ENCODE assay signal across 10 cellular contexts in genomic region chr5:134438268-134438622, GRCh38. TPM values are rescaled to one million over a fixed set of nuclear protein-coding genes. Genes with fewer than 3 reads are reported as not detected.
DNase-seq lines count a peak whose midpoint lies in the region; ATAC-seq, FAIRE-seq and TF ChIP-seq lines count a peak whose summit lies in the region.
"Had no signal": no experiment of that assay in that cellular context is flagged by ENCODE, and none has a peak within 500 bp of the region (broad histone marks: within the 10 kb centered on the region; RNA-seq: fewer than 3 reads in every experiment).

No MANE protein-coding gene starts in this region.

- H3K27me3 ChIP-seq in H1 (replicated peaks in 1 of 4; ENCODE audit: control insufficient read depth in 3 of 4, extremely low read depth in 1 of 4, insufficient read depth in 3 of 4, low read length in 3 of 4): no peaks in the 10 kb centered on the region
- H3K27me3 ChIP-seq: dorsolateral prefrontal cortex had no signal

- no peak overlapping the region for H4K8ac ChIP-seq in H1 (ENCODE audit: extremely low read depth, insufficient read depth, low read length)

- no peaks in the 10 kb centered on the region for H3K9me3 ChIP-seq in H1 (ENCODE audit: insufficient read depth in 2 of 2, low read depth in 1 of 2, low read length in 1 of 2)

- peaks cover 8 to 21% (median 13%) of the 10 kb centered on the region in 4 donors for H3K4me1 Mint-ChIP-seq in naive thymus-derived CD8-positive, alpha-beta T cell
- peaks cover 20% of the 10 kb centered on the region for H3K4me1 Mint-ChIP-seq in activated CD8-positive, alpha-beta T cell treated with anti-CD3 and anti-CD28 coated beads for 36 hours (ENCODE audit: low read depth)

- no peaks in the 10 kb centered on the region for H3K36me3 Mint-ChIP-seq in naive thymus-derived CD8-positive, alpha-beta T cell
- no peaks in the 10 kb centered on the region for H3K36me3 Mint-ChIP-seq in activated CD8-positive, alpha-beta T cell treated with anti-CD3 and anti-CD28 coated beads for 36 hours (ENCODE audit: low read depth)
- H3K36me3 Mint-ChIP-seq: mesothelial cell of epicardium had no signal

- H4K20me1 ChIP-seq in H1 (replicated peaks in 1 of 2; ENCODE audit: control insufficient read depth in 1 of 2, insufficient read depth in 2 of 2, low read length in 2 of 2): peaks cover 0 to 2% of the 10 kb centered on the region in 2 experiments

- H2AK5ac ChIP-seq in H1 (ENCODE audit: low read depth, low read length): peak overlapping the region; percentile 47; the same call in 1 of the 2 replicates

- intact Hi-C loops in activated CD8-positive, alpha-beta T cell treated with anti-CD3 and anti-CD28 coated beads for 36 hours (cut with micrococcal nuclease): no loop called here

- no peaks in the 10 kb centered on the region for H3K23me2 ChIP-seq in H1 (ENCODE audit: low read depth, low read length)

- no peak overlapping the region for H3K56ac ChIP-seq in H1 (replicated peaks; ENCODE audit: insufficient read length, low read depth, low read length)

- H3K4me3 ChIP-seq in H1 (ENCODE audit: extremely low read depth in 1 of 4, insufficient read depth in 2 of 4, low read depth in 3 of 4, low read length in 4 of 4): no peak overlapping the region
- H3K4me3 ChIP-seq: dorsolateral prefrontal cortex had no signal

- no peaks in the 10 kb centered on the region for H3K9me3 Mint-ChIP-seq in naive thymus-derived CD8-positive, alpha-beta T cell
- H3K9me3 Mint-ChIP-seq in activated CD8-positive, alpha-beta T cell treated with anti-CD3 and anti-CD28 coated beads for 36 hours: no peaks in the 10 kb centered on the region
- H3K9me3 Mint-ChIP-seq: mesothelial cell of epicardium had no signal

- no peaks in the 10 kb centered on the region; the same call in 1 of the 2 replicates for H3K79me1 ChIP-seq in H1 (ENCODE audit: low read depth, low read length)

- no peak for FAIRE-seq in H1 (lab: Jason Lieb, UNC)
- no peak for FAIRE-seq in D721Med (lab: Jason Lieb, UNC)

- H3K4me1 ChIP-seq in H1 (replicated peaks in 1 of 4; ENCODE audit: control insufficient read depth in 3 of 4, insufficient read depth in 4 of 4, low read length in 3 of 4): peaks cover 0 to 7% (median 4%) of the 10 kb centered on the region in 4 experiments; a peak in 2 of 7 replicates

- H3K18ac ChIP-seq in H1 (ENCODE audit: extremely low read depth, low read length): no peak overlapping the region

- CTCF ChIA-PET in H1 (lab: Charles Lee; ENCODE audit: partially characterized antibody): interaction anchor here (1.0 to 3.8 kb wide), 7 partner anchors 10 to 149 kb away, joined by 3 to 17 read pairs (median 4); partner anchors contain the start of gene CDKN2AIPNL
- CTCF ChIA-PET in activated CD8-positive, alpha-beta T cell treated with anti-CD3 and anti-CD28 coated beads for 36 hours (lab: Charles Lee): interaction anchor here (1.0 kb wide), 1 partner anchor 149 kb away, joined by 4 read pairs; no protein-coding TSS in a partner anchor

- H2BK5ac ChIP-seq in H1 (ENCODE audit: low read depth, low read length): peak overlapping the region; percentile 40; the same call in 1 of the 2 replicates

- H3K23ac ChIP-seq in H1 (ENCODE audit: insufficient read length): no peak overlapping the region

- no peak overlapping the region; a peak in 1 of 7 replicates for H3K9ac ChIP-seq in H1 (replicated peaks in 1 of 4; ENCODE audit: extremely low read depth in 1 of 4, low read depth in 3 of 4, low read length in 3 of 4)

- peak overlapping the region in 6 of 10 donors; percentile 5 to 81 (median 66) for H3K27ac Mint-ChIP-seq in naive thymus-derived CD8-positive, alpha-beta T cell
- H3K27ac Mint-ChIP-seq in activated CD8-positive, alpha-beta T cell treated with anti-CD3 and anti-CD28 coated beads for 36 hours: no peak overlapping the region

- no peak overlapping the region for H2BK15ac ChIP-seq in H1 (ENCODE audit: low read length)

- H2BK120ac ChIP-seq in H1 (replicated peaks; ENCODE audit: low read depth, low read length): no peak overlapping the region

- peaks cover 0 to 5% (median 2%) of the 10 kb centered on the region in 5 donors for H3K27me3 Mint-ChIP-seq in naive thymus-derived CD8-positive, alpha-beta T cell
- no peaks in the 10 kb centered on the region for H3K27me3 Mint-ChIP-seq in activated CD8-positive, alpha-beta T cell treated with anti-CD3 and anti-CD28 coated beads for 36 hours

- no peak overlapping the region for H3K27ac ChIP-seq in H1 (ENCODE audit: low read depth, low read length)

- POLR2A ChIA-PET in H1 (lab: Charles Lee; ENCODE audit: partially characterized antibody): interaction anchor here (0.8 to 4.7 kb wide), 9 partner anchors 9 to 87 kb away, joined by 3 to 19 read pairs (median 5); partner anchors contain the start of gene JADE2
- POLR2A ChIA-PET in naive thymus-derived CD8-positive, alpha-beta T cell (lab: Charles Lee): interaction anchor here (0.9 kb wide), 1 partner anchor 27 kb away, joined by 3 read pairs; the partner anchor contains the start of gene CDKN2AIPNL
- POLR2A ChIA-PET in activated CD8-positive, alpha-beta T cell treated with anti-CD3 and anti-CD28 coated beads for 36 hours (lab: Charles Lee): no interaction called here

- H3K4ac ChIP-seq in H1 (replicated peaks; ENCODE audit: insufficient read length, low read depth, low read length): no peak overlapping the region

- no peak overlapping the region for H2BK20ac ChIP-seq in H1 (ENCODE audit: low read length)

- H3K4me2 ChIP-seq in H1 (ENCODE audit: insufficient read depth in 1 of 2, low read depth in 2 of 2, low read length in 2 of 2): no peak overlapping the region

- TF ChIP-seq EP300 in H1 (IDR thresholded peaks at IDR 0.05; ENCODE audit: borderline replicate concordance in 1 of 2, low read depth in 2 of 2, low read length in 2 of 2): no peak

- no peak overlapping the region for H3K4me3 Mint-ChIP-seq in naive thymus-derived CD8-positive, alpha-beta T cell
- H3K4me3 Mint-ChIP-seq in activated CD8-positive, alpha-beta T cell treated with anti-CD3 and anti-CD28 coated beads for 36 hours: no peak overlapping the region
- H3K4me3 Mint-ChIP-seq: mesothelial cell of epicardium had no signal

- TF ChIP-seq RAD21 in H1 (IDR thresholded peaks at IDR 0.05 in 1 of 2, conservative IDR thresholded peaks at IDR 0.05 in 1 of 2; ENCODE audit: low read depth in 2 of 2, low read length in 2 of 2): no peak

- H3K14ac ChIP-seq in H1 (ENCODE audit: insufficient read length): no peak overlapping the region

- TF ChIP-seq CTCF in H1 (IDR thresholded peaks at IDR 0.05; ENCODE audit: control extremely low read depth in 1 of 3, insufficient read depth in 1 of 3, low read depth in 1 of 3, low read length in 3 of 3) (no peak), D721Med (IDR thresholded peaks at IDR 0.05; ENCODE audit: insufficient read depth, missing control alignments) (no peak)
- TF ChIP-seq CTCF in activated CD8-positive, alpha-beta T cell treated with anti-CD3 and anti-CD28 coated beads for 36 hours (IDR thresholded peaks at IDR 0.05): no peak

- H3K36me3 ChIP-seq in H1 (ENCODE audit: control insufficient read depth in 2 of 4, insufficient read depth in 4 of 4, low read length in 3 of 4): 0 out of 8 replicates have a peak, but pooled peaks cover 0 to 3% (median 0%) of the 10 kb centered on the region in 4 experiments

- peak overlapping the region; percentile 88 for H2BK12ac ChIP-seq in H1 (ENCODE audit: low read depth, low read length)

- H2AFZ ChIP-seq in H1 (ENCODE audit: low read length): no peak overlapping the region

- no peak overlapping the region for H4K91ac ChIP-seq in H1 (replicated peaks; ENCODE audit: insufficient read length, low read length)

- DNase-seq in AG20443 (ENCODE audit: low spot score) (peak; percentile 48), NCI-H446 treated with DMSO at 0.1 percent for 48 hours (lab: John Stamatoyannopoulos, UW) (peak; percentile 3), H1 (ENCODE audit: low read depth in 1 of 2, low spot score in 2 of 2) (no peak), cerebellar nuclear complex (lab: John Stamatoyannopoulos, UW) (no peak), D721Med (ENCODE audit: insufficient read length, low spot score) (no peak)
- no peak for DNase-seq in naive thymus-derived CD8-positive, alpha-beta T cell
- DNase-seq in activated CD8-positive, alpha-beta T cell treated with anti-CD3 and anti-CD28 coated beads for 36 hours: no peak

- no peaks in the 10 kb centered on the region for H3K79me2 ChIP-seq in H1 (ENCODE audit: control insufficient read depth in 1 of 2, insufficient read depth in 2 of 2, low read length in 2 of 2)

- 74% methylated on average over 2 of the region's 2 CpGs; no CpG with 5 or more reads in 1 of the 2 experiments for WGBS in H1 (ENCODE audit: extremely low coverage in 1 of 2, insufficient coverage in 1 of 2, insufficient read length in 1 of 2, insufficient replicate concordance in 2 of 2, low coverage in 1 of 2, low lambda C conversion rate in 2 of 2, missing lambda C conversion rate in 1 of 2), 2 experiments

- no peak for TF ChIP-seq POLR2A in H1 (IDR thresholded peaks at IDR 0.05; ENCODE audit: control extremely low read depth in 1 of 2, low read depth in 2 of 2, low read length in 2 of 2)

- ATAC-seq in naive thymus-derived CD8-positive, alpha-beta T cell: no peak
- ATAC-seq in HG02852 (IDR thresholded peaks at IDR 0.05; ENCODE audit: unreplicated experiment): no peak
- ATAC-seq in activated CD8-positive, alpha-beta T cell treated with anti-CD3 and anti-CD28 coated beads for 36 hours: no peak

- no peak overlapping the region for H4K5ac ChIP-seq in H1 (ENCODE audit: insufficient read length, low read depth, low read length)

TF ChIP-seq in H1, 55 proteins besides CTCF, POLR2A, EP300 and RAD21:
- TF ChIP-seq CBX5 (IDR thresholded peaks at IDR 0.05; ENCODE audit: low read depth, low read length) (no peak), RFX5 (IDR thresholded peaks at IDR 0.05; ENCODE audit: borderline replicate concordance, low read depth, low read length) (no peak)
TF ChIP-seq in H1: peak in this region for 0.

RNA-seq across cellular contexts. Expression of gene CDKN2AIPNL, which starts 26.6 kb away (rescaled TPM):
- total RNA-seq in H1 (2021; fragmentation: NEBNext Ultra II Directional; extraction: Animal tissue kit (Norgen Biotek cat#: 25700)): 54.3 and 56.3 TPM in 2 replicates
- 31.2 and 40.0 TPM in 2 replicates for polyA plus RNA-seq in H1 (2011; rRNA removed)
- polyA plus RNA-seq in H1 (2011; cell fraction: cytosol; rRNA removed): 44.5 TPM
- polyA plus RNA-seq in H1 (2011; cell fraction: nucleus; rRNA removed): 9.6 TPM
- polyA plus RNA-seq in H1 (2012, experiment 1 of 2): 34.7 to 41.9 TPM (median 39.4 TPM) in 4 replicates
- polyA plus RNA-seq in H1 (2012, experiment 2 of 2): 59.9 TPM
- 50.3 TPM for polyA plus RNA-seq in H1 (2013, experiment 1 of 2)
- 51.4 TPM for polyA plus RNA-seq in H1 (2013, experiment 2 of 2)
- polyA minus RNA-seq in H1 (2011; rRNA and poly(A)+ RNA removed): 10.6 and 11.7 TPM in 2 replicates
- 16.8 TPM for polyA minus RNA-seq in H1 (2011; cell fraction: cytosol; rRNA and poly(A)+ RNA removed)
- 16.6 TPM for polyA minus RNA-seq in H1 (2011; cell fraction: nucleus; rRNA and poly(A)+ RNA removed)
- total RNA-seq in naive thymus-derived CD8-positive, alpha-beta T cell: 10 to 100 TPM; 18.3 to 19.8 TPM
- 10 to 100 TPM; 28.0 to 34.2 (median 33.6) TPM for polyA plus RNA-seq in naive thymus-derived CD8-positive, alpha-beta T cell
- total RNA-seq in activated CD8-positive, alpha-beta T cell treated with anti-CD3 and anti-CD28 coated beads for 36 hours: 10 to 100 TPM; 38.2 to 41.1 TPM

Comparison
In these comparisons a context has a peak if more than half of its experiments do, and no peak if none do; other contexts are left out.
1. DNase-seq: peak in AG20443 (single experiment) and NCI-H446 treated with DMSO at 0.1 percent for 48 hours (single experiment); none in H1 (0 of 2), naive thymus-derived CD8-positive, alpha-beta T cell (0 of 10), cerebellar nuclear complex (0 of 2), D721Med (single experiment) and activated CD8-positive, alpha-beta T cell treated with anti-CD3 and anti-CD28 coated beads for 36 hours (single experiment).